In genomic region chr2:48341556-48342133, GRCh38 we compare ENCODE assay signal across 10 cellular contexts. TPM values are rescaled to one million over a fixed set of nuclear protein-coding genes. Genes with fewer than 3 reads are reported as not detected.
DNase-seq lines count a peak whose midpoint lies in the region; ATAC-seq and TF ChIP-seq lines count a peak whose summit lies in the region.
"Had no signal": no experiment of that assay in that cellular context is flagged by ENCODE, and none has a peak within 500 bp of the region (broad histone marks: within the 10 kb centered on the region; RNA-seq: fewer than 3 reads in every experiment).

No MANE protein-coding gene starts in this region.

- ATAC-seq in HG03025 (IDR thresholded peaks at IDR 0.05; ENCODE audit: low FRiP score, unreplicated experiment) (no peak), left lung (no peak)
- ATAC-seq: activated T-cell treated with anti-CD3 and anti-CD28 coated beads, Interleukin-2, amount 50 U/mL, for 4 hours had no signal

- H3K4me1 ChIP-seq in ACC112 (ENCODE audit: control insufficient read depth, insufficient read depth, low read length, unreplicated experiment) (peaks cover 43% of the 10 kb centered on the region), left lung (peaks cover 15 to 52% of the 10 kb centered on the region in 2 donors)

- DNase-seq in RPMI7951 (ENCODE audit: low read depth) (peak; percentile 9), dermis blood vessel endothelial cell (peak; percentile 44), middle frontal gyrus (ENCODE audit: extremely low spot score, low spot score) (peak; percentile 48), NCI-H187 treated with DMSO at 0.1 percent for 48 hours (lab: John Stamatoyannopoulos, UW) (no peak), left lung (no peak)
- no peak for DNase-seq in activated naive CD4-positive, alpha-beta T cell treated with Interleukin-2 at 50 U/mL for 16 hours
- DNase-seq: activated T-cell treated with anti-CD3 and anti-CD28 coated beads, Interleukin-2, amount 50 U/mL, for 4 hours; NCI-H1930 had no signal

- H3K79me2 ChIP-seq in ACC112 (ENCODE audit: control insufficient read depth, insufficient read depth, low read length, unreplicated experiment) = peaks cover 70% of the 10 kb centered on the region

- H3K4me3 ChIP-seq in ACC112 (ENCODE audit: low read depth, low read length) = no peak overlapping the region
- no peak overlapping the region for H3K4me3 ChIP-seq in left lung

- intact Hi-C loops in left lung (cut with DNase I) = no loop called here

- H3K27me3 ChIP-seq in ACC112 (ENCODE audit: insufficient read depth, low read length) (no peaks in the 10 kb centered on the region), left lung (no peaks in the 10 kb centered on the region)

- no peaks in the 10 kb centered on the region for H3K9me3 ChIP-seq in left lung

- TF ChIP-seq CTCF in left lung (IDR thresholded peaks at IDR 0.05) = no peak

- peak overlapping the region; percentile 72 for H2AFZ ChIP-seq in ACC112 (ENCODE audit: low read length, unreplicated experiment)

- no peaks in the 10 kb centered on the region; the same call in 1 of the 2 replicates for H3K36me3 ChIP-seq in ACC112 (ENCODE audit: insufficient read depth, low read length)
- H3K36me3 ChIP-seq in left lung = peaks cover 0 to 5% of the 10 kb centered on the region in 2 donors

- H3K27ac ChIP-seq in ACC112 (ENCODE audit: low read depth, low read length) (peak overlapping the region; percentile 34), left lung (peak overlapping the region in 1 of 2 donors; percentile 14)

RNA-seq across cellular contexts. Expression of gene FOXN2, which starts 27.2 kb away (rescaled TPM):
- total RNA-seq in RPMI7951 (2014; rRNA removed; shearing (Covaris generic)) = 49.1 and 56.0 TPM in 2 replicates
- 48.5 and 53.1 TPM in 2 replicates for total RNA-seq in dermis blood vessel endothelial cell
- total RNA-seq in left lung = 10 to 100 TPM; 23.4 to 37.9 TPM

Comparison
In these comparisons a context has a peak if more than half of its experiments do, and no peak if none do; other contexts are left out.
1. DNase-seq: peak in RPMI7951 (single experiment), dermis blood vessel endothelial cell (single experiment) and middle frontal gyrus (single experiment); none in NCI-H187 treated with DMSO at 0.1 percent for 48 hours (single experiment), left lung (0 of 2) and activated naive CD4-positive, alpha-beta T cell treated with Interleukin-2 at 50 U/mL for 16 hours (single experiment).